Comparison of ENCODE assay signal across 27 cellular contexts in the genomic region with DNA sequence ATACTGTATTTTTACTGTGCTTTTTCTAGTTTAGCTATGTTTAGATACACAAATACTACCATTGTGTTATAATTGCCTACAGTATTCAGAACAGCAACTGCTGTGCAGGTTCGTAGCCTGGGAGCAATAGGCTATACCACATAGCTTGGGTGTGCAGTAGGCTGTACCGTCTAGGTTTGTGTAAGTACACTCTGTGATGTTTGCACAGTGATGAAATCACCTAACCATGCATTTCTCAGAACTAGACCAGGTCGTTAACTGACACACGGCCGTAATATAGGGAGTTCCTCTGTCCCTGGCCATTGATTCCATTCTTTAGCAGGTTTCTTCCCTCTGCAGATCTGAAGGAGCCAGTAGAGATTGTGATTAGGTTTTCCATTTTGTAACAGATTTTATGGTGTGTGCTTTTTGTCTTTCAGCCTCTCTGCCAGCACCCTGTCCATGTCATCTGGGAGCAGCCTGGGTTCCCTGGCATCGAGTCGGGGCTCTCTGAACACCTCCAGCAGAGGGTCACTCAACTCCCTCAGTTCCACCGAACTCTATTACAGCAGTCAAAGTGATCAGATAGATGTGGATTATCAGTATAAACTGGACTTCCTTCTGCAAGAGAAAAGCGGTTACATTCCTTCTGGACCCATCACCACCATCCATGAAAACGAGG. TPM values are rescaled to one million over a fixed set of nuclear protein-coding genes. Genes with fewer than 3 reads are reported as not detected.
DNase-seq lines count a peak whose midpoint lies in the region; ATAC-seq, FAIRE-seq and TF ChIP-seq lines count a peak whose summit lies in the region.
"Had no signal": no experiment of that assay in that cellular context is flagged by ENCODE, and none has a peak within 500 bp of the region (broad histone marks: within the 10 kb centered on the region; RNA-seq: fewer than 3 reads in every experiment).

No MANE protein-coding gene starts in this region.

- H3K4me3 ChIP-seq in Caco-2 (ENCODE audit: low read depth, low read length) = no peak overlapping the region
- no peak overlapping the region for H3K4me3 ChIP-seq in bronchial epithelial cell (ENCODE audit: low read depth, low read length)
- H3K4me3 ChIP-seq: esophagus squamous epithelium, gastroesophageal sphincter, psoas muscle, smooth muscle cell, tibial nerve had no signal

- no peaks in the 10 kb centered on the region for H3K27me3 Mint-ChIP-seq in Caco-2 (ENCODE audit: insufficient read depth, unreplicated experiment)
- peaks cover 9% of the 10 kb centered on the region for H3K27me3 Mint-ChIP-seq in T-helper 2 cell treated with Interferon-gamma antibody and Interleukin-4, amounts not matched to agents 5 μg/mL and 100 μg/mL, for 36 hours (ENCODE audit: low read depth)
- H3K27me3 Mint-ChIP-seq: activated naive CD4-positive, alpha-beta T cell treated with anti-CD3 and anti-CD28 coated beads, Interleukin-2, amount 10 ng/mL, durations not matched to agents 7 days and 5 days; CD4-positive, alpha-beta memory T cell; stimulated activated naive CD8-positive, alpha-beta T cell treated with anti-CD3 and anti-CD28 coated beads, Interleukin-15, Interleukin-2, amounts not matched to agents 100 ng/mL and 50 ng/mL, for 24 hours had no signal

- TF ChIP-seq CTCF in Caco-2 (IDR thresholded peaks at IDR 0.05; ENCODE audit: insufficient read depth in 1 of 2, low read depth in 1 of 2, low read length in 1 of 2, severe bottlenecking in 1 of 2, unreplicated experiment in 1 of 2) (no peak), bronchial epithelial cell (IDR thresholded peaks at IDR 0.05; ENCODE audit: insufficient read depth, low read length, severe bottlenecking) (no peak)

- POLR2A ChIA-PET in Caco-2 (lab: Charles Lee) = no interaction called here

- no peaks in the 10 kb centered on the region for H3K9me3 Mint-ChIP-seq in Caco-2 (ENCODE audit: unreplicated experiment)
- no peaks in the 10 kb centered on the region for H3K9me3 Mint-ChIP-seq in T-helper 2 cell treated with Interferon-gamma antibody and Interleukin-4, amounts not matched to agents 5 μg/mL and 100 μg/mL, for 36 hours
- H3K9me3 Mint-ChIP-seq: activated naive CD4-positive, alpha-beta T cell treated with anti-CD3 and anti-CD28 coated beads, Interleukin-2, amount 10 ng/mL, durations not matched to agents 7 days and 5 days; activated T-cell treated with anti-CD3 and anti-CD28 coated beads, Interleukin-2, amount 50 U/mL, for 72 hours; CD4-positive, alpha-beta memory T cell; stimulated activated naive CD8-positive, alpha-beta T cell treated with anti-CD3 and anti-CD28 coated beads, Interleukin-15, Interleukin-2, amounts not matched to agents 100 ng/mL and 50 ng/mL, for 24 hours had no signal

- DNase-seq in Caco-2 (peak; percentile 39 to 49), NCI-H146 treated with DMSO at 0.1 percent for 48 hours (lab: John Stamatoyannopoulos, UW; ENCODE audit: unreplicated experiment) (peak; percentile 11), bronchial epithelial cell (ENCODE audit: low read depth) (peak; percentile 50), mucosa of gallbladder (ENCODE audit: low spot score) (peak; percentile 28), NCI-H2107 (lab: John Stamatoyannopoulos, UW) (no peak)
- DNase-seq in activated CD8-positive, alpha-beta memory T cell treated with anti-CD3 and anti-CD28 coated beads, Interleukin-2, amount 50 U/mL, for 4 hours = no peak
- DNase-seq in T-helper 2 cell treated with Interferon-gamma antibody and Interleukin-4, amounts not matched to agents 5 μg/mL and 100 μg/mL, for 36 hours (ENCODE audit: low spot score) = no peak
- DNase-seq: activated CD4-positive, alpha-beta T cell treated with anti-CD3 and anti-CD28 coated beads for 1 hour; activated naive CD4-positive, alpha-beta T cell treated with anti-CD3 and anti-CD28 coated beads, Interleukin-2, amount 10 ng/mL, durations not matched to agents 7 days and 5 days; activated T-cell treated with anti-CD3 and anti-CD28 coated beads, Interleukin-2, amount 50 U/mL, for 72 hours; aorta; CD4-positive, alpha-beta memory T cell; cerebellar nuclear complex; effector memory CD4-positive, alpha-beta T cell; esophagus squamous epithelium; midbrain; NCI-H1105; psoas muscle; stimulated activated CD4-positive, alpha-beta T cell treated with anti-CD3 and anti-CD28 coated beads, Interleukin-2, amount 100 ng/mL, for 48 hours had no signal

- peaks cover 80% of the 10 kb centered on the region for H3K36me3 Mint-ChIP-seq in Caco-2 (ENCODE audit: insufficient read depth, unreplicated experiment)
- H3K36me3 Mint-ChIP-seq in T-helper 2 cell treated with Interferon-gamma antibody and Interleukin-4, amounts not matched to agents 5 μg/mL and 100 μg/mL, for 36 hours (ENCODE audit: low read depth) = no peaks in the 10 kb centered on the region
- H3K36me3 Mint-ChIP-seq: activated naive CD4-positive, alpha-beta T cell treated with anti-CD3 and anti-CD28 coated beads, Interleukin-2, amount 10 ng/mL, durations not matched to agents 7 days and 5 days had no signal

- ATAC-seq in GM21526 (IDR thresholded peaks at IDR 0.05; ENCODE audit: low FRiP score, unreplicated experiment) = no peak
- ATAC-seq: activated T-cell treated with anti-CD3 and anti-CD28 coated beads, Interleukin-2, amount 50 U/mL, for 72 hours; gastroesophageal sphincter; psoas muscle had no signal

- no peaks in the 10 kb centered on the region for H3K9me3 ChIP-seq in Caco-2
- H3K9me3 ChIP-seq: esophagus squamous epithelium, gastroesophageal sphincter, psoas muscle, tibial nerve had no signal

- H3K4me1 ChIP-seq in Caco-2 = peaks cover 40% of the 10 kb centered on the region

- H3K27ac Mint-ChIP-seq in Caco-2 (ENCODE audit: unreplicated experiment) = no peak overlapping the region
- H3K27ac Mint-ChIP-seq in T-helper 2 cell treated with Interferon-gamma antibody and Interleukin-4, amounts not matched to agents 5 μg/mL and 100 μg/mL, for 36 hours = no peak overlapping the region
- H3K27ac Mint-ChIP-seq: activated naive CD4-positive, alpha-beta T cell treated with anti-CD3 and anti-CD28 coated beads, Interleukin-2, amount 10 ng/mL, durations not matched to agents 7 days and 5 days; activated T-cell treated with anti-CD3 and anti-CD28 coated beads, Interleukin-2, amount 50 U/mL, for 72 hours; CD4-positive, alpha-beta memory T cell; stimulated activated naive CD8-positive, alpha-beta T cell treated with anti-CD3 and anti-CD28 coated beads, Interleukin-15, Interleukin-2, amounts not matched to agents 100 ng/mL and 50 ng/mL, for 24 hours had no signal

- intact Hi-C loops in Caco-2 (cut with micrococcal nuclease; ENCODE audit: unreplicated experiment) = loop anchor here (5.0 kb wide), 1 partner anchor 383 kb away; no protein-coding TSS in a partner anchor

- BruUV-seq in Caco-2 (replicated peaks; lab: Mats Ljungman, UMichigan) = TSS peak; percentile 27

- H3K4me3 Mint-ChIP-seq in Caco-2 (ENCODE audit: unreplicated experiment) = no peak overlapping the region
- no peak overlapping the region for H3K4me3 Mint-ChIP-seq in T-helper 2 cell treated with Interferon-gamma antibody and Interleukin-4, amounts not matched to agents 5 μg/mL and 100 μg/mL, for 36 hours
- H3K4me3 Mint-ChIP-seq: activated naive CD4-positive, alpha-beta T cell treated with anti-CD3 and anti-CD28 coated beads, Interleukin-2, amount 10 ng/mL, durations not matched to agents 7 days and 5 days; activated T-cell treated with anti-CD3 and anti-CD28 coated beads, Interleukin-2, amount 50 U/mL, for 72 hours; CD4-positive, alpha-beta memory T cell; stimulated activated naive CD8-positive, alpha-beta T cell treated with anti-CD3 and anti-CD28 coated beads, Interleukin-15, Interleukin-2, amounts not matched to agents 100 ng/mL and 50 ng/mL, for 24 hours had no signal

- H3K27me3 ChIP-seq in Caco-2 (replicated peaks; ENCODE audit: control insufficient read depth, insufficient read depth, low read length) (no peaks in the 10 kb centered on the region), bronchial epithelial cell (ENCODE audit: control insufficient read depth, insufficient read depth, low read length) (no peaks in the 10 kb centered on the region)
- H3K27me3 ChIP-seq: esophagus squamous epithelium, gastroesophageal sphincter, tibial nerve had no signal

- H3K4me1 Mint-ChIP-seq in Caco-2 (ENCODE audit: low read depth, unreplicated experiment) = peaks cover 15% of the 10 kb centered on the region
- peaks cover 6% of the 10 kb centered on the region for H3K4me1 Mint-ChIP-seq in T-helper 2 cell treated with Interferon-gamma antibody and Interleukin-4, amounts not matched to agents 5 μg/mL and 100 μg/mL, for 36 hours (ENCODE audit: low read depth)

- CTCF ChIA-PET in Caco-2 (lab: Charles Lee) = interaction anchor here (1.0 to 1.2 kb wide), 4 partner anchors 180 to 335 kb away, joined by 3 to 5 read pairs (median 4); no protein-coding TSS in a partner anchor

- peaks cover 7% of the 10 kb centered on the region for H3K36me3 ChIP-seq in Caco-2 (ENCODE audit: control insufficient read depth, insufficient read depth, low read length)
- H3K36me3 ChIP-seq in bronchial epithelial cell (ENCODE audit: control insufficient read depth, insufficient read depth, low read length) = peaks cover 2% of the 10 kb centered on the region

- no peak for FAIRE-seq in bronchial epithelial cell (lab: Jason Lieb, UNC)
- FAIRE-seq: H54, keratinocyte had no signal

RNA-seq across cellular contexts. Expression of gene CLDN22, which starts 59.5 kb away (rescaled TPM):
- not detected in 2 replicates for total RNA-seq in Caco-2 (2022)
- not detected in 2 replicates for total RNA-seq in bronchial epithelial cell
- not detected for total RNA-seq in mucosa of gallbladder
- total RNA-seq: activated CD8-positive, alpha-beta memory T cell treated with anti-CD3 and anti-CD28 coated beads for 36 hours; activated T-cell treated with anti-CD3 and anti-CD28 coated beads, Interleukin-2, amount 50 U/mL, for 72 hours; aorta; CD4-positive, alpha-beta memory T cell; psoas muscle; smooth muscle cell; tibial nerve had no signal

Comparison
In these comparisons a context has a peak if more than half of its experiments do, and no peak if none do; other contexts are left out.
1. DNase-seq: peak in Caco-2 (2 of 2), NCI-H146 treated with DMSO at 0.1 percent for 48 hours (single experiment), bronchial epithelial cell (single experiment) and mucosa of gallbladder (single experiment); none in activated CD8-positive, alpha-beta memory T cell treated with anti-CD3 and anti-CD28 coated beads, Interleukin-2, amount 50 U/mL, for 4 hours (single experiment), T-helper 2 cell treated with Interferon-gamma antibody and Interleukin-4, amounts not matched to agents 5 μg/mL and 100 μg/mL, for 36 hours (single experiment) and NCI-H2107 (single experiment).